ENCODE assay signal across 24 cellular contexts in genomic region chrX:41291309-41291708, GRCh38.
"Had no signal": no experiment of that assay in that cellular context is flagged by ENCODE, and none has a peak within 500 bp of the region (broad histone marks: within the 10 kb centered on the region; RNA-seq: fewer than 3 reads in every experiment).

No MANE protein-coding gene starts in this region.

- H3K4me3 Mint-ChIP-seq: activated CD4-positive, alpha-beta memory T cell treated with anti-CD3 and anti-CD28 coated beads, Interleukin-2, amount 10 ng/mL, durations not matched to agents 7 days and 5 days; activated CD4-positive, alpha-beta T cell treated with anti-CD3 and anti-CD28 coated beads, Interleukin-2, amount 10 ng/mL, durations not matched to agents 7 days and 5 days; activated naive CD4-positive, alpha-beta T cell treated with anti-CD3 and anti-CD28 coated beads, Interleukin-2, amount 50 U/mL, for 24 hours; activated naive CD8-positive, alpha-beta T cell treated with anti-CD3 and anti-CD28 coated beads, Interleukin-2, amount 50 U/mL, for 24 hours; activated T-cell treated with anti-CD3 and anti-CD28 coated beads, Interleukin-2, amount 50 U/mL, for 24 hours; central memory CD8-positive, alpha-beta T cell; dendritic cell treated with granulocyte-macrophage colony-stimulating factor and Interleukin-4, amounts not matched to agents 40 ng/mL and 50 ng/mL, for 4 days; immature natural killer cell; naive thymus-derived CD4-positive, alpha-beta T cell had no signal

- H3K27me3 Mint-ChIP-seq: activated CD4-positive, alpha-beta memory T cell treated with anti-CD3 and anti-CD28 coated beads, Interleukin-2, amount 10 ng/mL, durations not matched to agents 7 days and 5 days; activated CD4-positive, alpha-beta T cell treated with anti-CD3 and anti-CD28 coated beads, Interleukin-2, amount 10 ng/mL, durations not matched to agents 7 days and 5 days; activated naive CD4-positive, alpha-beta T cell treated with anti-CD3 and anti-CD28 coated beads, Interleukin-2, amount 50 U/mL, for 24 hours; activated naive CD8-positive, alpha-beta T cell treated with anti-CD3 and anti-CD28 coated beads, Interleukin-2, amount 50 U/mL, for 24 hours; central memory CD8-positive, alpha-beta T cell; dendritic cell treated with granulocyte-macrophage colony-stimulating factor and Interleukin-4, amounts not matched to agents 40 ng/mL and 50 ng/mL, for 4 days; naive thymus-derived CD4-positive, alpha-beta T cell had no signal

- H3K36me3 ChIP-seq: esophagus squamous epithelium had no signal

- H3K4me1 ChIP-seq: esophagus squamous epithelium, testis had no signal

- H3K4me1 Mint-ChIP-seq: activated CD4-positive, alpha-beta memory T cell treated with anti-CD3 and anti-CD28 coated beads, Interleukin-2, amount 10 ng/mL, durations not matched to agents 7 days and 5 days; activated CD4-positive, alpha-beta T cell treated with anti-CD3 and anti-CD28 coated beads, Interleukin-2, amount 10 ng/mL, durations not matched to agents 7 days and 5 days; activated naive CD4-positive, alpha-beta T cell treated with anti-CD3 and anti-CD28 coated beads, Interleukin-2, amount 50 U/mL, for 24 hours; activated naive CD8-positive, alpha-beta T cell treated with anti-CD3 and anti-CD28 coated beads, Interleukin-2, amount 50 U/mL, for 24 hours; central memory CD8-positive, alpha-beta T cell; immature natural killer cell had no signal

- H3K9me3 ChIP-seq: testis had no signal

- H3K36me3 Mint-ChIP-seq: activated naive CD4-positive, alpha-beta T cell treated with anti-CD3 and anti-CD28 coated beads, Interleukin-2, amount 50 U/mL, for 24 hours had no signal

- H3K9me3 Mint-ChIP-seq: activated naive CD4-positive, alpha-beta T cell treated with anti-CD3 and anti-CD28 coated beads, Interleukin-2, amount 50 U/mL, for 24 hours; activated naive CD8-positive, alpha-beta T cell treated with anti-CD3 and anti-CD28 coated beads, Interleukin-2, amount 50 U/mL, for 24 hours; dendritic cell treated with granulocyte-macrophage colony-stimulating factor and Interleukin-4, amounts not matched to agents 40 ng/mL and 50 ng/mL, for 4 days had no signal

- H3K27me3 ChIP-seq: esophagus squamous epithelium, testis had no signal

- H3K27ac Mint-ChIP-seq: activated CD4-positive, alpha-beta memory T cell treated with anti-CD3 and anti-CD28 coated beads, Interleukin-2, amount 10 ng/mL, durations not matched to agents 7 days and 5 days; activated CD4-positive, alpha-beta T cell treated with anti-CD3 and anti-CD28 coated beads, Interleukin-2, amount 10 ng/mL, durations not matched to agents 7 days and 5 days; activated naive CD4-positive, alpha-beta T cell treated with anti-CD3 and anti-CD28 coated beads, Interleukin-2, amount 50 U/mL, for 24 hours; activated naive CD8-positive, alpha-beta T cell treated with anti-CD3 and anti-CD28 coated beads, Interleukin-2, amount 50 U/mL, for 24 hours; activated T-cell treated with anti-CD3 and anti-CD28 coated beads, Interleukin-2, amount 50 U/mL, for 24 hours; dendritic cell treated with granulocyte-macrophage colony-stimulating factor and Interleukin-4, amounts not matched to agents 40 ng/mL and 50 ng/mL, for 4 days; immature natural killer cell had no signal

- H3K27ac ChIP-seq: epithelial cell of prostate, esophagus squamous epithelium, testis had no signal

- DNase-seq: activated CD4-positive, alpha-beta memory T cell treated with anti-CD3 and anti-CD28 coated beads, Interleukin-2, amount 10 ng/mL, durations not matched to agents 7 days and 5 days; activated CD4-positive, alpha-beta T cell treated with anti-CD3 and anti-CD28 coated beads for 1 hour; activated CD4-positive, alpha-beta T cell treated with anti-CD3 and anti-CD28 coated beads, Interleukin-2, amount 10 ng/mL, durations not matched to agents 7 days and 5 days; activated CD8-positive, alpha-beta memory T cell treated with anti-CD3 and anti-CD28 coated beads, Interleukin-2, amount 50 U/mL, for 48 hours; activated gamma-delta T cell; activated naive CD8-positive, alpha-beta T cell treated with anti-CD3 and anti-CD28 coated beads, Interleukin-2, amount 50 U/mL, for 24 hours; activated T-cell treated with anti-CD3 and anti-CD28 coated beads, Interleukin-2, amount 50 U/mL, for 24 hours; amygdala; effector CD4-positive, alpha-beta T cell; esophagus squamous epithelium; immature natural killer cell; kidney; left colon; midbrain; naive thymus-derived CD4-positive, alpha-beta T cell; right cardiac atrium; stimulated activated naive CD8-positive, alpha-beta T cell treated with anti-CD3 and anti-CD28 coated beads, Interleukin-15, Interleukin-2, amounts not matched to agents 100 U/mL and 50 U/mL, for 24 hours; T-helper 2 cell; testis; trophoblast cell had no signal

- H3K4me3 ChIP-seq: esophagus squamous epithelium, testis had no signal
